17 cellular contexts compared by ENCODE assay signal in the genomic region with DNA sequence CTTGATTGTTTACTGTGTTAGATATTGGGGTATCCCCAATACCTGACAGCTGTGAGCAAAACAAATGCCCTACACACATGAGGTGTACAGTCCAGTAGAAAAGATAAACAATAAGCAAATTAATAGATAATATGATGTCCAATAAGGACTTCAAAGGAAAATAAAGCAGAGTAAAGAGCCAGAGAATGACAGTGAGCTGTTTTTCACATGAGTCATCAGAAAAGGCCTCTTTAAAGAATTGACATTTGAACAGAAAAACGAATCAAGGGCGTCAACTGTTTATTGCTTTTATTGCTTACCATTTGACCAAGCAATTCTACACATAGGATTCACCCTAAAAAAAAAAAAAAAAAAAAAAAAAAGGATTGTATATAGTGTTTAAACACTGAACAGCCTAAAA.
DNase-seq lines count a peak whose midpoint lies in the region; ATAC-seq and FAIRE-seq lines count a peak whose summit lies in the region.
"Had no signal": no experiment of that assay in that cellular context is flagged by ENCODE, and none has a peak within 500 bp of the region (broad histone marks: within the 10 kb centered on the region; RNA-seq: fewer than 3 reads in every experiment).

No MANE protein-coding gene starts in this region.

- no peaks in the 10 kb centered on the region for H3K9me3 Mint-ChIP-seq in effector memory CD8-positive, alpha-beta T cell
- H3K9me3 Mint-ChIP-seq: activated naive CD4-positive, alpha-beta T cell treated with anti-CD3 and anti-CD28 coated beads for 36 hours; CD4-positive, CD25-positive, alpha-beta regulatory T cell; immature natural killer cell; type B pancreatic cell had no signal

- no peak overlapping the region for H3K27ac Mint-ChIP-seq in effector memory CD8-positive, alpha-beta T cell
- H3K27ac Mint-ChIP-seq: activated naive CD4-positive, alpha-beta T cell treated with anti-CD3 and anti-CD28 coated beads for 36 hours; immature natural killer cell; type B pancreatic cell had no signal

- H3K4me1 Mint-ChIP-seq in effector memory CD8-positive, alpha-beta T cell (ENCODE audit: low read depth in 2 of 2): no peaks in the 10 kb centered on the region
- H3K4me1 Mint-ChIP-seq: immature natural killer cell had no signal

- in situ Hi-C loops in ACHN (cut with HindIII; ENCODE audit: low pct_ligation_motif_present, low pct_unique_long_range_greater_than_20kb, low sequenced_read_pairs): no loop called here

- ATAC-seq in left colon (peak; percentile 64), HG02642 (IDR thresholded peaks at IDR 0.05; ENCODE audit: poor library complexity, unreplicated experiment) (no peak), GM19463 (IDR thresholded peaks at IDR 0.05; ENCODE audit: unreplicated experiment) (no peak)
- ATAC-seq in effector memory CD8-positive, alpha-beta T cell (replicated peaks): no peak

- H3K4me3 Mint-ChIP-seq in effector memory CD8-positive, alpha-beta T cell: no peak overlapping the region
- H3K4me3 Mint-ChIP-seq: activated naive CD4-positive, alpha-beta T cell treated with anti-CD3 and anti-CD28 coated beads for 36 hours; CD4-positive, CD25-positive, alpha-beta regulatory T cell; immature natural killer cell; type B pancreatic cell had no signal

- H3K36me3 Mint-ChIP-seq in effector memory CD8-positive, alpha-beta T cell (ENCODE audit: insufficient read depth): peaks cover 51% of the 10 kb centered on the region

- DNase-seq in ACHN (peak; percentile 12), LHCN-M2 (ENCODE audit: low read depth) (peak; percentile 46), left colon (no peak)
- DNase-seq in stimulated activated CD4-positive, alpha-beta T cell treated with anti-CD3 and anti-CD28 coated beads, Interleukin-1b, Interleukin-23, amount 100 ng/mL, for 48 hours: no peak
- DNase-seq in effector memory CD8-positive, alpha-beta T cell: no peak
- DNase-seq: anterior cingulate cortex, cortex of kidney, head of caudate nucleus, NCI-H1694, NCI-H345 had no signal

- peak; percentile 33 for FAIRE-seq in colon (lab: Jason Lieb, UNC)

- intact Hi-C loops in left colon (cut with DNase I, micrococcal nuclease): no loop called here

- no peaks in the 10 kb centered on the region for H3K27me3 Mint-ChIP-seq in effector memory CD8-positive, alpha-beta T cell
- H3K27me3 Mint-ChIP-seq: CD4-positive, CD25-positive, alpha-beta regulatory T cell; type B pancreatic cell had no signal

Comparison
In these comparisons a context has a peak if more than half of its experiments do, and no peak if none do; other contexts are left out.
1. DNase-seq: peak in ACHN (single experiment) and LHCN-M2 (single experiment); none in left colon (0 of 2), stimulated activated CD4-positive, alpha-beta T cell treated with anti-CD3 and anti-CD28 coated beads, Interleukin-1b, Interleukin-23, amount 100 ng/mL, for 48 hours (single experiment) and effector memory CD8-positive, alpha-beta T cell (0 of 3).